ENCODE assay signal across 8 cellular contexts in genomic region chr1:210328746-210329488, GRCh38. TPM values are rescaled to one million over a fixed set of nuclear protein-coding genes. Genes with fewer than 3 reads are reported as not detected.
DNase-seq lines count a peak whose midpoint lies in the region; TF ChIP-seq lines count a peak whose summit lies in the region.

HHAT (plus strand) TSS chr1:210328902; CDS start chr1:210348976, 20,074 bp downstream.

- H3K4me3 Mint-ChIP-seq in HFFc6, result peak within 1 kb of the TSS; percentile 97
- peak within 1 kb of the TSS; percentile 88 for H3K4me3 Mint-ChIP-seq in T-helper 1 cell treated with Interleukin-12 subunit alpha and Interleukin-12 subunit beta and Interleukin-4 antibody, amounts not matched to agents 30 μg/mL and 1 μg/mL, for 36 hours

- in situ Hi-C loops in astrocyte of the spinal cord (cut with HindIII; ENCODE audit: low sequenced_read_pairs), result no loop called here

- H3K4me1 Mint-ChIP-seq in HFFc6 (ENCODE audit: low read depth), result peaks cover 24% of the 10 kb centered on the region
- H3K4me1 Mint-ChIP-seq in T-helper 1 cell treated with Interleukin-12 subunit alpha and Interleukin-12 subunit beta and Interleukin-4 antibody, amounts not matched to agents 30 μg/mL and 1 μg/mL, for 36 hours (ENCODE audit: low read depth), result peaks cover 21% of the 10 kb centered on the region

- H3K36me3 Mint-ChIP-seq in HFFc6 (ENCODE audit: low read depth), result no peaks in the 10 kb centered on the region
- no peaks in the 10 kb centered on the region for H3K36me3 Mint-ChIP-seq in T-helper 1 cell treated with Interleukin-12 subunit alpha and Interleukin-12 subunit beta and Interleukin-4 antibody, amounts not matched to agents 30 μg/mL and 1 μg/mL, for 36 hours (ENCODE audit: low read depth)

- TF ChIP-seq CTCF in GM12874 (IDR thresholded peaks at IDR 0.05; ENCODE audit: insufficient read depth, low read depth, low read length) (peak; percentile 8; the same call in 1 of the 2 replicates), HFFc6 (IDR thresholded peaks at IDR 0.05) (peak; percentile 55; the same call in 1 of the 2 replicates), astrocyte of the spinal cord (IDR thresholded peaks at IDR 0.05; ENCODE audit: low read depth, low read length) (no peak), retinal pigment epithelial cell (conservative IDR thresholded peaks at IDR 0.05; ENCODE audit: low read depth, low read length) (peak; percentile 2)

- H3K9me3 Mint-ChIP-seq in HFFc6, result peaks cover 6% of the 10 kb centered on the region
- peaks cover 11% of the 10 kb centered on the region for H3K9me3 Mint-ChIP-seq in T-helper 1 cell treated with Interleukin-12 subunit alpha and Interleukin-12 subunit beta and Interleukin-4 antibody, amounts not matched to agents 30 μg/mL and 1 μg/mL, for 36 hours

- peak within 1 kb of the TSS; percentile 73 for H3K4me3 ChIP-seq in astrocyte of the spinal cord (ENCODE audit: low read depth, low read length)
- peak within 1 kb of the TSS; percentile 80 for H3K4me3 ChIP-seq in retinal pigment epithelial cell (ENCODE audit: low read length)

- H3K27ac Mint-ChIP-seq in HFFc6, result peak within 1 kb of the TSS; percentile 96
- peak within 1 kb of the TSS; percentile 86 for H3K27ac Mint-ChIP-seq in T-helper 1 cell treated with Interleukin-12 subunit alpha and Interleukin-12 subunit beta and Interleukin-4 antibody, amounts not matched to agents 30 μg/mL and 1 μg/mL, for 36 hours

- peak; percentile 66 for DNase-seq in HFFc6
- peak; percentile 75 for DNase-seq in MV-4-11 (lab: John Stamatoyannopoulos, UW)
- DNase-seq in astrocyte of the spinal cord (ENCODE audit: low read depth, low spot score), result peak; percentile 78
- peak in 46 of 51 donors; percentile 20 to 91 (median 62) for DNase-seq in hypothalamus (lab: John Stamatoyannopoulos, UW)
- DNase-seq in retinal pigment epithelial cell (ENCODE audit: low read depth), result peak; percentile 32
- DNase-seq in NK-92 treated with Interleukin-12 subunit alpha and Interleukin-12 subunit beta, amount 100 ng/mL, for 24 hours (lab: John Stamatoyannopoulos, UW), result no peak

- H3K27me3 Mint-ChIP-seq in HFFc6 (ENCODE audit: insufficient read depth), result no peaks in the 10 kb centered on the region
- H3K27me3 Mint-ChIP-seq in T-helper 1 cell treated with Interleukin-12 subunit alpha and Interleukin-12 subunit beta and Interleukin-4 antibody, amounts not matched to agents 30 μg/mL and 1 μg/mL, for 36 hours (ENCODE audit: low read depth), result peaks cover 15% of the 10 kb centered on the region

RNA-seq across cellular contexts. Expression of gene HHAT, which starts in this region (rescaled TPM):
- total RNA-seq in HFFc6 (2021; fragmentation: NEBNext Ultra II Directional; extraction: Animal tissue kit (Norgen Biotek cat#: 25700)), result 1 to 10 TPM; 2.8 to 3.9 (median 3.2) TPM
